1 cellular context compared by ENCODE assay signal in the genomic region with DNA sequence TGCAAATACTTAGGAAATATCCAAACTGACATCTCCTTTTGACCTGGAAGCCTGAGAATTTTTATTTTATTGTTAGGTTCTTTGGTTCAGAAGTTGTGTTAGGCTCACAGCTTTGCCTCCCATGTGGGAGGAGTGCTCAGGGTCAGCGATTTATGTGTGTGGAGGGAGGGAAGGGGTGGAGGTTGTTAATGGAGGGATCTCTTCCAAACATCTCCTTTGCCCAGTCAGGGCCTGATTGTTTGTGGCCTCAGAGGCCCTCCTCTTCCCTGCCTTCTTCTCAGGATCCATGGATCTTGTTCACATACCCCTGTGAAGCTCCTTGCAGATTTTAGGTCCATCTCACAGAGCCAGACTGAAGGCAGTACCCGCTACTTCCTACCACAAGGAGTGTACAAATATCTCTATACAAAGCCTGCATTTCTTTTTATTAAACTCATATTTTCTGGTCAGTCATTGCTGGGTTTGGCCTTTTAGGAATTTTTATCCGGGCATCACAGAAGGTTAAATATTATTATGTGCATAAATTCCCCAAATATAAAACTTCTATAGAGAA.
TF ChIP-seq lines count a peak whose summit lies in the region.

No MANE protein-coding gene starts in this region.

TF ChIP-seq in H1, 55 proteins besides CTCF, POLR2A, EP300 and RAD21:
- TF ChIP-seq GTF2F1 (IDR thresholded peaks at IDR 0.05; ENCODE audit: borderline replicate concordance, low read depth, low read length) (no peak), KDM5A (IDR thresholded peaks at IDR 0.05; ENCODE audit: low read length) (no peak), RFX5 (IDR thresholded peaks at IDR 0.05; ENCODE audit: borderline replicate concordance, low read depth, low read length) (no peak), PHF8 (conservative IDR thresholded peaks at IDR 0.05; ENCODE audit: low read depth, low read length) (no peak), MAFK (IDR thresholded peaks at IDR 0.05; ENCODE audit: low read depth, low read length) (no peak), KDM4A (IDR thresholded peaks at IDR 0.05; ENCODE audit: low read depth, low read length, severe bottlenecking) (no peak), SP4 (IDR thresholded peaks at IDR 0.05; ENCODE audit: low read length) (no peak), RBBP5 (IDR thresholded peaks at IDR 0.05; ENCODE audit: borderline replicate concordance, low read depth, low read length) (no peak), ZNF274 (IDR thresholded peaks at IDR 0.05; ENCODE audit: borderline replicate concordance, extremely low read depth, low read length) (no peak), YY1 (IDR thresholded peaks at IDR 0.05; ENCODE audit: low read depth, low read length) (no peak), CHD1 (IDR thresholded peaks at IDR 0.05; ENCODE audit: low read depth, low read length) (no peak), SIRT6 (IDR thresholded peaks at IDR 0.05; ENCODE audit: low read length) (no peak), JUN (IDR thresholded peaks at IDR 0.05; ENCODE audit: low read depth, low read length) (no peak), TBP (IDR thresholded peaks at IDR 0.05; ENCODE audit: low read depth, low read length) (no peak), SP1 (IDR thresholded peaks at IDR 0.05; ENCODE audit: low read depth, low read length) (no peak), SUZ12 (IDR thresholded peaks at IDR 0.05; ENCODE audit: low read length) (no peak), EZH2 (IDR thresholded peaks at IDR 0.05; ENCODE audit: low read depth, low read length, severe bottlenecking) (no peak), POLR2AphosphoS5 (IDR thresholded peaks at IDR 0.05; ENCODE audit: low read depth, low read length) (no peak)
- TF ChIP-seq, protein P1, sequence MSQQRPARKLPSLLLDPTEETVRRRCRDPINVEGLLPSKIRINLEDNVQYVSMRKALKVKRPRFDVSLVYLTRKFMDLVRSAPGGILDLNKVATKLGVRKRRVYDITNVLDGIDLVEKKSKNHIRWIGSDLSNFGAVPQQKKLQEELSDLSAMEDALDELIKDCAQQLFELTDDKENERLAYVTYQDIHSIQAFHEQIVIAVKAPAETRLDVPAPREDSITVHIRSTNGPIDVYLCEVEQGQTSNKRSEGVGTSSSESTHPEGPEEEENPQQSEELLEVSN (IDR thresholded peaks at IDR 0.05), result no peak
